ENCODE assay signal across 10 cellular contexts in genomic region chr16:68444058-68444657, GRCh38. TPM values are rescaled to one million over a fixed set of nuclear protein-coding genes. Genes with fewer than 3 reads are reported as not detected.
A peak's percentile ranks its signal among the peaks of the same experiment; 100 is the strongest.
DNase-seq lines count a peak whose midpoint lies in the region; ATAC-seq, FAIRE-seq and TF ChIP-seq lines count a peak whose summit lies in the region.
"Had no signal": no experiment of that assay in that cellular context is flagged by ENCODE, and none has a peak within 500 bp of the region (broad histone marks: within the 10 kb centered on the region; RNA-seq: fewer than 3 reads in every experiment).

No MANE protein-coding gene starts in this region.

- H3K4me1 ChIP-seq in A549 (peaks cover 6% of the 10 kb centered on the region; the same call in 2 of the 3 replicates), HAP-1 (peaks cover 2% of the 10 kb centered on the region; the same call in 1 of the 2 replicates), keratinocyte (ENCODE audit: control insufficient read depth, extremely low read depth, insufficient read depth, low read length) (peaks cover 4% of the 10 kb centered on the region), OCI-LY7 (ENCODE audit: insufficient read depth, low read length, poor library complexity, severe bottlenecking) (peaks cover 11% of the 10 kb centered on the region)

- CTCF ChIA-PET in A549 (lab: Yijun Ruan, JAX) = interaction anchor here (1.1 to 1.6 kb wide), 4 partner anchors 12 to 57 kb away, joined by 3 to 4 read pairs (median 4); no protein-coding TSS in a partner anchor
- CTCF ChIA-PET in OCI-LY7 (lab: Charles Lee; ENCODE audit: unreplicated experiment) = interaction anchor here (0.5 kb wide), 1 partner anchor 883 kb away, joined by 4 read pairs; no protein-coding TSS in a partner anchor

- H4K20me1 ChIP-seq in keratinocyte (ENCODE audit: control insufficient read depth, extremely low read depth, insufficient read depth, low read length) = peaks cover 4% of the 10 kb centered on the region
- H4K20me1 ChIP-seq in OCI-LY7 (ENCODE audit: insufficient read depth, low read length) = no peaks in the 10 kb centered on the region

- WGBS in A549 (ENCODE audit: missing lambda C conversion rate) = 11% methylated on average over 3 of the region's 3 CpGs

- H3K9me2 ChIP-seq in OCI-LY7 (ENCODE audit: insufficient read depth, low read length) = no peaks in the 10 kb centered on the region

- H3K27ac ChIP-seq in A549 = no peak overlapping the region
- no peak overlapping the region for H3K27ac ChIP-seq in keratinocyte (ENCODE audit: control insufficient read depth, insufficient read depth, low read length)
- H3K27ac ChIP-seq in OCI-LY7 (ENCODE audit: low read depth, low read length, poor library complexity, severe bottlenecking) = no peak overlapping the region

- H3K9me1 ChIP-seq in keratinocyte (ENCODE audit: control insufficient read depth, extremely low read depth, insufficient read depth, low read length) = no peaks in the 10 kb centered on the region

- no peak for TF ChIP-seq EP300 in A549 (IDR thresholded peaks at IDR 0.05)

- H3K4me2 ChIP-seq in A549 = no peak overlapping the region
- no peak overlapping the region for H3K4me2 ChIP-seq in keratinocyte (ENCODE audit: control insufficient read depth, extremely low read depth, insufficient read depth, low read depth, low read length)
- H3K4me2 ChIP-seq in OCI-LY7 (ENCODE audit: low read length) = no peak overlapping the region

- BruUV-seq in OCI-LY7 (replicated peaks; lab: Mats Ljungman, UMichigan) = no TSS peak

- H3K9ac ChIP-seq in keratinocyte (ENCODE audit: control insufficient read depth, extremely low read depth, insufficient read depth, low read length) = no peak overlapping the region

- POLR2A ChIA-PET in A549 (lab: Yijun Ruan, JAX) (no interaction called here), OCI-LY7 (lab: Charles Lee) (interaction anchor here (0.6 kb wide), 3 partner anchors 255 to 690 kb away, joined by 3 to 6 read pairs (median 5); no protein-coding TSS in a partner anchor)

- intact Hi-C loops in OCI-LY7 (cut with micrococcal nuclease; ENCODE audit: unreplicated experiment) = loop anchor here (2.0 to 10.0 kb wide), 3 partner anchors 47 to 151 kb away; no protein-coding TSS in a partner anchor

- no peak for ATAC-seq in A549
- ATAC-seq in HG03135 (IDR thresholded peaks at IDR 0.05; ENCODE audit: unreplicated experiment) = no peak
- no peak for ATAC-seq in GM19463 (IDR thresholded peaks at IDR 0.05; ENCODE audit: unreplicated experiment)
- ATAC-seq: activated T-cell treated with anti-CD3 and anti-CD28 coated beads, Interleukin-2, amount 50 U/mL, for 4 hours; naive thymus-derived CD8-positive, alpha-beta T cell had no signal

- 0 out of 2 replicates have a peak, but pooled peaks cover 6% of the 10 kb centered on the region for H3K27me3 ChIP-seq in HAP-1 (ENCODE audit: low read depth)
- H3K27me3 ChIP-seq in keratinocyte (ENCODE audit: control insufficient read depth, extremely low read depth, insufficient read depth, low read length) = peaks cover 36% of the 10 kb centered on the region

- no peak for TF ChIP-seq CTCF in A549 (IDR thresholded peaks at IDR 0.05)
- TF ChIP-seq CTCF in keratinocyte (optimal IDR thresholded peaks at IDR 0.05 in 1 of 3, IDR thresholded peaks at IDR 0.05 in 1 of 3, conservative IDR thresholded peaks at IDR 0.05 in 1 of 3; ENCODE audit: extremely low read depth in 1 of 3, insufficient read depth in 2 of 3, low read length in 3 of 3) = no peak
- TF ChIP-seq CTCF in OCI-LY7 (conservative IDR thresholded peaks at IDR 0.05; ENCODE audit: low read length) = no peak

- H3K9me3 ChIP-seq in A549 = no peaks in the 10 kb centered on the region
- no peaks in the 10 kb centered on the region for H3K9me3 ChIP-seq in HAP-1
- no peaks in the 10 kb centered on the region for H3K9me3 ChIP-seq in keratinocyte (ENCODE audit: control insufficient read depth, low read depth, low read length)
- H3K9me3 ChIP-seq in OCI-LY7 (ENCODE audit: low read length) = no peaks in the 10 kb centered on the region

- in situ Hi-C loops in HAP-1 (cut with MboI; ENCODE audit: low sequenced_read_pairs) = no loop called here

- no peak for TF ChIP-seq POLR2A in A549 (IDR thresholded peaks at IDR 0.05; ENCODE audit: low read length)

- no peak for FAIRE-seq in A549 (lab: Jason Lieb, UNC)
- FAIRE-seq in keratinocyte (lab: Jason Lieb, UNC) = peak; percentile 20

- no peak overlapping the region for H2AFZ ChIP-seq in keratinocyte (ENCODE audit: control insufficient read depth, low read length)
- no peak overlapping the region for H2AFZ ChIP-seq in OCI-LY7 (ENCODE audit: low read length)

- no peaks in the 10 kb centered on the region for H3K36me3 ChIP-seq in HAP-1 (replicated peaks)
- no peaks in the 10 kb centered on the region for H3K36me3 ChIP-seq in keratinocyte (ENCODE audit: control insufficient read depth in 2 of 2, extremely low read depth in 1 of 2, insufficient read depth in 2 of 2, low read length in 2 of 2)
- H3K36me3 ChIP-seq in OCI-LY7 (ENCODE audit: insufficient read depth, low read length) = no peaks in the 10 kb centered on the region

- TF ChIP-seq RAD21 in A549 (conservative IDR thresholded peaks at IDR 0.05 in 1 of 2, IDR thresholded peaks at IDR 0.05 in 1 of 2) = no peak

- no peak for DNase-seq in A549 (ENCODE audit: low read depth in 1 of 2, low spot score in 1 of 2)
- peak; percentile 22 to 75 for DNase-seq in HAP-1 (ENCODE audit: low spot score in 2 of 2)
- DNase-seq in amniotic epithelial cell (ENCODE audit: low read depth) = peak; percentile 50
- DNase-seq in keratinocyte (ENCODE audit: low read depth, low spot score) = no peak
- DNase-seq in OCI-LY7 (ENCODE audit: low spot score) = no peak
- no peak for DNase-seq in cortex of kidney (lab: John Stamatoyannopoulos, UW)
- DNase-seq: activated T-cell treated with anti-CD3 and anti-CD28 coated beads, Interleukin-2, amount 50 U/mL, for 4 hours had no signal

- dilution Hi-C loops in keratinocyte (cut with MboI; ENCODE audit: extremely low pct_ligation_motif_present, low sequenced_read_pairs) = no loop called here

- no peak overlapping the region for H3K4me3 ChIP-seq in A549
- H3K4me3 ChIP-seq in HAP-1 = no peak overlapping the region
- no peak overlapping the region for H3K4me3 ChIP-seq in keratinocyte (ENCODE audit: control insufficient read depth in 2 of 3, extremely low read depth in 1 of 3, insufficient read depth in 2 of 3, low read depth in 1 of 3, low read length in 3 of 3)
- no peak overlapping the region for H3K4me3 ChIP-seq in OCI-LY7 (ENCODE audit: low read depth, low read length, poor library complexity, severe bottlenecking)

- H3K79me2 ChIP-seq in keratinocyte (ENCODE audit: control insufficient read depth, insufficient read depth, low read length) (no peaks in the 10 kb centered on the region), OCI-LY7 (ENCODE audit: insufficient read depth, low read depth, low read length) (no peaks in the 10 kb centered on the region)

TF ChIP-seq in A549, 52 proteins besides CTCF, POLR2A, EP300 and RAD21 (continues in another document):
- TF ChIP-seq TP53 (CRISPR knock-in tag; IDR thresholded peaks at IDR 0.05) (no peak), JUN (IDR thresholded peaks at IDR 0.05) (no peak), MAFK (IDR thresholded peaks at IDR 0.05; ENCODE audit: partially characterized antibody) (no peak), NPAS2 (CRISPR knock-in tag; IDR thresholded peaks at IDR 0.05; ENCODE audit: borderline replicate concordance) (no peak), HOXB13 (CRISPR knock-in tag; IDR thresholded peaks at IDR 0.05; ENCODE audit: low read depth) (no peak), BCL3 (IDR thresholded peaks at IDR 0.05) (no peak), HOXB5 (CRISPR knock-in tag; IDR thresholded peaks at IDR 0.05) (no peak), ELK1 (IDR thresholded peaks at IDR 0.05; ENCODE audit: low read depth, low read length) (no peak), MAZ (IDR thresholded peaks at IDR 0.05; ENCODE audit: borderline replicate concordance, low read depth, low read length) (no peak), PHF8 (IDR thresholded peaks at IDR 0.05; ENCODE audit: borderline replicate concordance, low read depth) (no peak)

RNA-seq across cellular contexts. Expression of gene SMPD3, which starts 4.2 kb away (rescaled TPM):
- polyA plus RNA-seq in A549 (2011; rRNA removed) = 0.04 and 0.07 TPM in 2 replicates
- polyA plus RNA-seq in A549 (2012; cell fraction: cytosol; rRNA removed) = 0.13 and 0.17 TPM in 2 replicates
- polyA plus RNA-seq in A549 (2012; cell fraction: nucleus; rRNA removed) = 0.36 and 0.41 TPM in 2 replicates
- 0.12 to 0.24 TPM (median 0.13 TPM) in 3 replicates for polyA plus RNA-seq in A549 (2017; fragmentation: RNase III; extraction: RNeasy Plus Mini Kit Qiagen cat#74134 plus additional on column Dnase treatment)
- polyA minus RNA-seq in A549 (2011; rRNA and poly(A)+ RNA removed) = 0.19 TPM in 1 of 2 replicates, not detected in the other
- polyA plus RNA-seq in keratinocyte = 0.05 to 0.34 TPM (median 0.14 TPM) in 3 replicates
- 1.7 TPM for polyA plus RNA-seq in keratinocyte (2011; ENCODE audit: low read depth)
- 0.02 and 0.12 TPM in 2 replicates for polyA plus RNA-seq in keratinocyte (2011; cell fraction: cytosol; rRNA removed)
- polyA plus RNA-seq in keratinocyte (2011; cell fraction: nucleus; rRNA removed) = 0.60 and 0.96 TPM in 2 replicates
- 0.24 and 3.2 TPM in 2 replicates for polyA plus RNA-seq in keratinocyte (2012; ENCODE audit: low replicate concordance)
- 1.7 to 4.1 TPM in 2 of 3 replicates, not detected in the other for polyA minus RNA-seq in keratinocyte
- not detected for polyA minus RNA-seq in keratinocyte (2011; cell fraction: cytosol; rRNA and poly(A)+ RNA removed)
- 2.1 and 3.5 TPM in 2 replicates for polyA minus RNA-seq in keratinocyte (2011; cell fraction: nucleus; rRNA and poly(A)+ RNA removed)
- 0.16 and 0.21 TPM in 2 replicates for total RNA-seq in OCI-LY7 (2014; rRNA removed; shearing (Covaris generic))
- 0.51 and 0.61 TPM in 2 replicates for total RNA-seq in OCI-LY7 (2022)

Comparison
In these comparisons a context has a peak if more than half of its experiments do, and no peak if none do; other contexts are left out.
1. DNase-seq: peak in HAP-1 (2 of 2) and amniotic epithelial cell (single experiment); none in A549 (0 of 2), keratinocyte (single experiment), OCI-LY7 (single experiment) and cortex of kidney (single experiment).